Comparison of ENCODE assay signal across 1 cellular context in genomic region chr4:59060002-59060846, GRCh38.
TF ChIP-seq lines count a peak whose summit lies in the region.

No MANE protein-coding gene starts in this region.

TF ChIP-seq in H1, 55 proteins besides CTCF, POLR2A, EP300 and RAD21:
- TF ChIP-seq, protein P1, sequence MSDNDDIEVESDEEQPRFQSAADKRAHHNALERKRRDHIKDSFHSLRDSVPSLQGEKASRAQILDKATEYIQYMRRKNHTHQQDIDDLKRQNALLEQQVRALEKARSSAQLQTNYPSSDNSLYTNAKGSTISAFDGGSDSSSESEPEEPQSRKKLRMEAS (IDR thresholded peaks at IDR 0.05), result no peak
- no peak for TF ChIP-seq POLR2AphosphoS5 (IDR thresholded peaks at IDR 0.05; ENCODE audit: low read depth, low read length)
- no peak for TF ChIP-seq RBBP5 (IDR thresholded peaks at IDR 0.05; ENCODE audit: borderline replicate concordance, low read depth, low read length)
- TF ChIP-seq HDAC2 (IDR thresholded peaks at IDR 0.05; ENCODE audit: borderline replicate concordance in 1 of 2, low read depth in 2 of 2, low read length in 2 of 2), result no peak
- no peak for TF ChIP-seq TCF12 (IDR thresholded peaks at IDR 0.05; ENCODE audit: low read depth, low read length)
- no peak for TF ChIP-seq GABPA (IDR thresholded peaks at IDR 0.05; ENCODE audit: borderline replicate concordance, insufficient read depth, low read length)
- no peak for TF ChIP-seq SP1 (IDR thresholded peaks at IDR 0.05; ENCODE audit: low read depth, low read length)
- TF ChIP-seq ATF3 (IDR thresholded peaks at IDR 0.05; ENCODE audit: insufficient read depth, low read depth, low read length), result no peak
- no peak for TF ChIP-seq SP2 (IDR thresholded peaks at IDR 0.05; ENCODE audit: low read length)
